Comparison of ENCODE assay signal across 15 cellular contexts in the genomic region with DNA sequence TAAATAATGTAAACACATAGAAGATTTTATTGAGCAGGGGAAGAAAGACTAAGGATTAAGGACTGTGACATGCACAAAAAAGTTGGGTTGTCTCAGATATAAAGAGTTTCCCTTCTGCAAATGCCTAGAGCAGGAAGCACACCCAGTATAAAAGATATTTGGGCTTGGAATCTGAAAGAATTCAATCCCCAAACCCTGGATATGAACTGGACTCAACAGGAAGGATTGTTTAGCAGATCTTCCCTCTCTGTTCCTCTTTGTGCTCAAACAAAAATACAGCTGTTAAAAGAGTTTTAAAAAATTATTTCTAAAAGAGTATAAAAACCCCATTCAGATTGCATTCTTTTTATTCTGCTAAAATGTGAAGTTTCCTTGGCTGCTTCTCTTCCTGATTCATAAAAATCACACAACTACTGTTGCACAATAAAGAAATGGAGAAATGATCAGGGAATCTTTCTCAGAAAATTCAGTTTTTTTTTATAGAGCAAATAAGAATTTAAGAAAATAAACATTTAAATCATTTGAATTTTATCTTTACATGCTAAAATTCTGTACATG.
A peak's percentile ranks its signal among the peaks of the same experiment; 100 is the strongest.
DNase-seq lines count a peak whose midpoint lies in the region; ATAC-seq and TF ChIP-seq lines count a peak whose summit lies in the region.
"Had no signal": no experiment of that assay in that cellular context is flagged by ENCODE, and none has a peak within 500 bp of the region (broad histone marks: within the 10 kb centered on the region; RNA-seq: fewer than 3 reads in every experiment).

No MANE protein-coding gene starts in this region.

- H3K4me2 ChIP-seq in GM23248 (ENCODE audit: unreplicated experiment) (peak overlapping the region; percentile 16), smooth muscle cell (peak overlapping the region; percentile 60)
- H3K4me2 ChIP-seq: SK-N-SH had no signal

- H3K9ac ChIP-seq in GM23248 (no peak overlapping the region), smooth muscle cell (ENCODE audit: low read depth) (no peak overlapping the region)
- H3K9ac ChIP-seq: SK-N-SH had no signal

- no peak for ATAC-seq in foreskin keratinocyte

- H3K9me3 ChIP-seq in GM23248 (ENCODE audit: low read depth) (no peaks in the 10 kb centered on the region), smooth muscle cell (replicated peaks; ENCODE audit: low read depth) (no peaks in the 10 kb centered on the region)
- H3K9me3 ChIP-seq: SK-N-SH had no signal

- H3K36me3 ChIP-seq in GM23248 (ENCODE audit: low read depth) (peaks cover 9% of the 10 kb centered on the region), smooth muscle cell (ENCODE audit: low read depth) (no peaks in the 10 kb centered on the region), H7 (replicated peaks; ENCODE audit: control insufficient read depth, insufficient read depth, low read length) (no peaks in the 10 kb centered on the region)

- no peaks in the 10 kb centered on the region for H3K9me2 ChIP-seq in GM23248 (ENCODE audit: insufficient read depth)
- H3K9me2 ChIP-seq: SK-N-SH had no signal

- H3F3A ChIP-seq in GM23248 (ENCODE audit: insufficient read depth) (peaks cover 43% of the 10 kb centered on the region), smooth muscle cell (ENCODE audit: low read depth) (peaks cover 38% of the 10 kb centered on the region)

- TF ChIP-seq CTCF in foreskin keratinocyte (conservative IDR thresholded peaks at IDR 0.05) (no peak), smooth muscle cell (IDR thresholded peaks at IDR 0.05; ENCODE audit: borderline replicate concordance, insufficient read depth, poor library complexity, severe bottlenecking) (no peak)

- no peaks in the 10 kb centered on the region for H3K27me3 ChIP-seq in GM23248 (replicated peaks; ENCODE audit: insufficient read depth)
- no peaks in the 10 kb centered on the region for H3K27me3 ChIP-seq in foreskin keratinocyte
- H3K27me3 ChIP-seq in smooth muscle cell (ENCODE audit: low read depth) = no peaks in the 10 kb centered on the region
- no peaks in the 10 kb centered on the region for H3K27me3 ChIP-seq in H7 (ENCODE audit: control insufficient read depth, insufficient read depth, low read length)

- H3K27ac ChIP-seq in GM23248 (peak overlapping the region; percentile 24; the same call in 1 of the 2 replicates), foreskin keratinocyte (peak overlapping the region; percentile 9), smooth muscle cell (ENCODE audit: low read depth) (peak overlapping the region; percentile 68)

- no peak overlapping the region for H2AFZ ChIP-seq in GM23248
- H2AFZ ChIP-seq in smooth muscle cell (ENCODE audit: low read depth) = no peak overlapping the region

- DNase-seq in GM23248 = peak; percentile 62
- peak; percentile 39 for DNase-seq in amniotic epithelial cell (ENCODE audit: low read depth)
- no peak for DNase-seq in foreskin keratinocyte
- no peak for DNase-seq in smooth muscle cell (lab: John Stamatoyannopoulos, UW; ENCODE audit: unreplicated experiment)
- DNase-seq in activated naive CD4-positive, alpha-beta T cell treated with Interleukin-2 at 50 U/mL for 16 hours = no peak
- DNase-seq in NCI-H446 treated with DMSO at 0.1 percent for 48 hours (lab: John Stamatoyannopoulos, UW) = no peak
- no peak for DNase-seq in H7
- DNase-seq: activated CD4-positive, alpha-beta T cell treated with anti-CD3 and anti-CD28 coated beads, Interleukin-2, amount 10 ng/mL, durations not matched to agents 24 days and 14 days; C1 segment of cervical spinal cord; DMS79 treated with DMSO at 0.1 percent for 48 hours; NCI-H1930; NCI-H510A; OCI-M1; SK-N-SH; stimulated activated CD4-positive, alpha-beta T cell treated with anti-CD3 and anti-CD28 coated beads, Interleukin-2, amount 100 ng/mL, for 48 hours had no signal

- H3K4me1 ChIP-seq in GM23248 (ENCODE audit: insufficient read depth) (peaks cover 35% of the 10 kb centered on the region), foreskin keratinocyte (peaks cover 7% of the 10 kb centered on the region), smooth muscle cell (ENCODE audit: low read depth) (peaks cover 24% of the 10 kb centered on the region)

- H3K79me2 ChIP-seq in GM23248 (ENCODE audit: insufficient read depth) (peaks cover 93% of the 10 kb centered on the region), smooth muscle cell (ENCODE audit: low read depth) (peaks cover 69% of the 10 kb centered on the region)

- H3K4me3 ChIP-seq in GM23248 = no peak overlapping the region
- no peak overlapping the region for H3K4me3 ChIP-seq in smooth muscle cell
- H3K4me3 ChIP-seq in H7 (ENCODE audit: insufficient read depth, low read depth, low read length) = no peak overlapping the region

- in situ Hi-C loops in GM23248 (cut with MboI) = no loop called here

- H4K20me1 ChIP-seq in GM23248 (ENCODE audit: insufficient read depth) (no peaks in the 10 kb centered on the region), smooth muscle cell (ENCODE audit: low read depth) (no peaks in the 10 kb centered on the region)

Comparison
In these comparisons a context has a peak if more than half of its experiments do, and no peak if none do; other contexts are left out.
1. DNase-seq: peak in GM23248 (single experiment) and amniotic epithelial cell (single experiment); none in foreskin keratinocyte (0 of 2), smooth muscle cell (single experiment), activated naive CD4-positive, alpha-beta T cell treated with Interleukin-2 at 50 U/mL for 16 hours (single experiment), NCI-H446 treated with DMSO at 0.1 percent for 48 hours (single experiment) and H7 (single experiment).
2. H3K27ac ChIP-seq: peak in every context shown above with its lines; median percentile 68 in smooth muscle cell; 24 in GM23248; 9 in foreskin keratinocyte.